ENCODE assay signal across 19 cellular contexts in the genomic region with DNA sequence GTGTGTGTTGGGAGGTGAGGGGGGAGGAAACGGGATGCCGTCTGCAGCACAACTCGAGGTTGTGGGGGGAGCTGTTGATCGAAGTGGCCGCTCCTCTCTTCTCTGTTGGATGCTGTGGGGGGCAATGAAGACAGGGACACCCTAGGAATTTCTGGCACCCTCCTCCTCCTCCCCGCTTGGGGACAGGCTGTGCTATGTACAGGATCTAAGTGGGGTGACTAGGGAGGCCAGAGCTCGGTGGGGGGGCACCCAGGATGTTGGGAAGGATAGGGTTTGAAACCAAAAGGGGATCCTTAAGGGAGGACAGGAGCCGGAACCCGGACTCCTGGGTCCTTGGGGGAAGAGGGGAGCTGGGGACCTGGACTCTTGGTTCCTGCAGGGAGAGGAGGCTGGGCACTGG. TPM values are rescaled to one million over a fixed set of nuclear protein-coding genes. Genes with fewer than 3 reads are reported as not detected.
DNase-seq lines count a peak whose midpoint lies in the region; ATAC-seq and TF ChIP-seq lines count a peak whose summit lies in the region.
"Had no signal": no experiment of that assay in that cellular context is flagged by ENCODE, and none has a peak within 500 bp of the region (broad histone marks: within the 10 kb centered on the region; RNA-seq: fewer than 3 reads in every experiment).

No MANE protein-coding gene starts in this region.

- peak; percentile 25 for DNase-seq in GM10266 (ENCODE audit: extremely low spot score)
- no peak for DNase-seq in Panc1 (ENCODE audit: low read depth, low spot score)
- DNase-seq in endothelial cell (ENCODE audit: low spot score) = no peak
- DNase-seq in DMS153 treated with DMSO at 0.1 percent for 48 hours (lab: John Stamatoyannopoulos, UW; ENCODE audit: unreplicated experiment) = no peak
- DNase-seq in activated CD4-positive, alpha-beta T cell treated with anti-CD3 and anti-CD28 coated beads, Interleukin-2, amount 10 ng/mL, durations not matched to agents 7 days and 5 days = no peak
- DNase-seq: activated CD8-positive, alpha-beta memory T cell treated with anti-CD3 and anti-CD28 coated beads for 24 hours; activated naive CD8-positive, alpha-beta T cell treated with anti-CD3 and anti-CD28 coated beads, Interleukin-2, amount 50 U/mL, for 24 hours; C1 segment of cervical spinal cord; DMS 273 treated with DMSO at 0.1 percent for 48 hours; NCI-H2227 treated with DMSO at 0.1 percent for 48 hours; RPMI8226; spleen; stimulated activated CD8-positive, alpha-beta memory T cell treated with anti-CD3 and anti-CD28 coated beads, Interleukin-4, amount 100 ng/mL, for 48 hours had no signal

- peak overlapping the region; percentile 72 for H3K4me2 ChIP-seq in parathyroid adenoma (ENCODE audit: low read length)

- H3K36me3 ChIP-seq in Panc1 (ENCODE audit: control insufficient read depth, insufficient read depth, low read length) (peaks cover 7% of the 10 kb centered on the region; the same call in 1 of the 2 replicates), parathyroid adenoma (ENCODE audit: control insufficient read depth, insufficient read depth, low read length) (no peaks in the 10 kb centered on the region)
- H3K36me3 ChIP-seq: cardiac muscle cell, prostate gland, spleen had no signal

- no peaks in the 10 kb centered on the region for H3K27me3 ChIP-seq in Panc1 (ENCODE audit: control insufficient read depth, insufficient read depth, low read length)
- no peaks in the 10 kb centered on the region for H3K27me3 ChIP-seq in parathyroid adenoma (ENCODE audit: control insufficient read depth, insufficient read depth, low read length)

- no peaks in the 10 kb centered on the region for H3K9me3 ChIP-seq in Panc1 (ENCODE audit: control insufficient read depth, insufficient read depth, low read depth, low read length)
- no peaks in the 10 kb centered on the region for H3K9me3 ChIP-seq in parathyroid adenoma (ENCODE audit: control insufficient read depth, low read length)
- H3K9me3 ChIP-seq: prostate gland had no signal

- BruUV-seq in Panc1 (replicated peaks; lab: Mats Ljungman, UMichigan) = no TSS peak

- CTCF ChIA-PET in Panc1 (lab: Charles Lee) = interaction anchor here (0.6 kb wide), 1 partner anchor 8 kb away, joined by 3 read pairs; no protein-coding TSS in a partner anchor
- CTCF ChIA-PET in activated CD4-positive, alpha-beta T cell treated with anti-CD3 and anti-CD28 coated beads, Interleukin-2, amount 10 ng/mL, durations not matched to agents 7 days and 5 days (lab: Charles Lee) = no interaction called here

- H3K9ac ChIP-seq in parathyroid adenoma = no peak overlapping the region

- H3K27me3 Mint-ChIP-seq in endothelial cell (ENCODE audit: unreplicated experiment) = peaks cover 33% of the 10 kb centered on the region
- H3K27me3 Mint-ChIP-seq in activated CD4-positive, alpha-beta T cell treated with anti-CD3 and anti-CD28 coated beads, Interleukin-2, amount 10 ng/mL, durations not matched to agents 7 days and 5 days = peaks cover 55% of the 10 kb centered on the region

- H3K36me3 Mint-ChIP-seq in endothelial cell (ENCODE audit: low read depth, unreplicated experiment) = peaks cover 3% of the 10 kb centered on the region
- peaks cover 3% of the 10 kb centered on the region for H3K36me3 Mint-ChIP-seq in activated CD4-positive, alpha-beta T cell treated with anti-CD3 and anti-CD28 coated beads, Interleukin-2, amount 10 ng/mL, durations not matched to agents 7 days and 5 days (ENCODE audit: low read depth)

- no peaks in the 10 kb centered on the region for H3K9me3 Mint-ChIP-seq in endothelial cell (ENCODE audit: unreplicated experiment)
- H3K9me3 Mint-ChIP-seq in activated CD4-positive, alpha-beta T cell treated with anti-CD3 and anti-CD28 coated beads, Interleukin-2, amount 10 ng/mL, durations not matched to agents 7 days and 5 days = no peaks in the 10 kb centered on the region

- H3K4me1 ChIP-seq in Panc1 (ENCODE audit: control insufficient read depth, insufficient read depth, low read length) (peaks cover 33% of the 10 kb centered on the region), parathyroid adenoma (no peaks in the 10 kb centered on the region)
- H3K4me1 ChIP-seq: prostate gland had no signal

- H3K4me3 Mint-ChIP-seq in endothelial cell (ENCODE audit: unreplicated experiment) = peak overlapping the region; percentile 65
- H3K4me3 Mint-ChIP-seq in activated CD4-positive, alpha-beta T cell treated with anti-CD3 and anti-CD28 coated beads, Interleukin-2, amount 10 ng/mL, durations not matched to agents 7 days and 5 days = no peak overlapping the region
- H3K4me3 Mint-ChIP-seq: activated naive CD8-positive, alpha-beta T cell treated with anti-CD3 and anti-CD28 coated beads, Interleukin-2, amount 50 U/mL, for 24 hours had no signal

- in situ Hi-C loops in Panc1 (cut with HindIII; ENCODE audit: low pct_unique_long_range_greater_than_20kb, low sequenced_read_pairs) = no loop called here

- peaks cover 5% of the 10 kb centered on the region for H3K79me2 ChIP-seq in parathyroid adenoma

- peaks cover 33% of the 10 kb centered on the region for H3K4me1 Mint-ChIP-seq in endothelial cell (ENCODE audit: unreplicated experiment)
- peaks cover 39% of the 10 kb centered on the region for H3K4me1 Mint-ChIP-seq in activated CD4-positive, alpha-beta T cell treated with anti-CD3 and anti-CD28 coated beads, Interleukin-2, amount 10 ng/mL, durations not matched to agents 7 days and 5 days

- POLR2A ChIA-PET in Panc1 (lab: Charles Lee) = interaction anchor here (0.6 kb wide), 1 partner anchor 87 kb away, joined by 6 read pairs; no protein-coding TSS in a partner anchor
- POLR2A ChIA-PET in activated CD4-positive, alpha-beta T cell treated with anti-CD3 and anti-CD28 coated beads, Interleukin-2, amount 10 ng/mL, durations not matched to agents 7 days and 5 days (lab: Charles Lee) = no interaction called here

- peak overlapping the region; percentile 39 to 67; a peak in 3 of 4 replicates for H3K4me3 ChIP-seq in Panc1 (ENCODE audit: low read depth in 2 of 2, low read length in 2 of 2)
- no peak overlapping the region for H3K4me3 ChIP-seq in parathyroid adenoma (ENCODE audit: low read depth, low read length)
- H3K4me3 ChIP-seq: cardiac muscle cell, prostate gland had no signal

- H2AFZ ChIP-seq in parathyroid adenoma = no peak overlapping the region

- TF ChIP-seq CTCF in GM10266 (IDR thresholded peaks at IDR 0.05; ENCODE audit: control insufficient read depth, insufficient read depth, low read depth, missing control alignments) (no peak), Panc1 (IDR thresholded peaks at IDR 0.05) (no peak), endothelial cell (IDR thresholded peaks at IDR 0.05; ENCODE audit: unreplicated experiment) (no peak), parathyroid adenoma (IDR thresholded peaks at IDR 0.05) (no peak)

- H3K27ac ChIP-seq in Panc1 (ENCODE audit: low read length) (peak overlapping the region; percentile 48; the same call in 1 of the 2 replicates), parathyroid adenoma (no peak overlapping the region)
- H3K27ac ChIP-seq: cardiac muscle cell, prostate gland, spleen had no signal

- no peak for ATAC-seq in Panc1
- no peak for ATAC-seq in GM19467 (IDR thresholded peaks at IDR 0.05; ENCODE audit: unreplicated experiment)
- ATAC-seq: activated naive CD8-positive, alpha-beta T cell treated with anti-CD3 and anti-CD28 coated beads, Interleukin-2, amount 50 U/mL, for 24 hours; esophagus mucosa had no signal

- intact Hi-C loops in Panc1 (cut with micrococcal nuclease; ENCODE audit: unreplicated experiment) = no loop called here

- no peak overlapping the region for H3K27ac Mint-ChIP-seq in endothelial cell (ENCODE audit: unreplicated experiment)
- H3K27ac Mint-ChIP-seq in activated CD4-positive, alpha-beta T cell treated with anti-CD3 and anti-CD28 coated beads, Interleukin-2, amount 10 ng/mL, durations not matched to agents 7 days and 5 days = no peak overlapping the region
- H3K27ac Mint-ChIP-seq: activated naive CD8-positive, alpha-beta T cell treated with anti-CD3 and anti-CD28 coated beads, Interleukin-2, amount 50 U/mL, for 24 hours had no signal

RNA-seq across cellular contexts. Expression of gene GRIN2D, which starts 2.0 kb away (rescaled TPM):
- 6.2 TPM for total RNA-seq in Panc1 (2021; ENCODE audit: unreplicated experiment)
- polyA plus RNA-seq in Panc1 (2012; ENCODE audit: insufficient read length) = 8.3 TPM
- 25.2 TPM for total RNA-seq in endothelial cell (ENCODE audit: unreplicated experiment)
- total RNA-seq in activated CD4-positive, alpha-beta T cell treated with anti-CD3 and anti-CD28 coated beads, Interleukin-2, amount 10 ng/mL, durations not matched to agents 7 days and 5 days = under 1 TPM; 0.04 to 0.20 TPM

RNA-seq across cellular contexts. Expression of gene KDELR1, which starts 4.1 kb away (rescaled TPM):
- total RNA-seq in Panc1 (2021; ENCODE audit: unreplicated experiment) = 111 TPM
- polyA plus RNA-seq in Panc1 (2012; ENCODE audit: insufficient read length) = 113 TPM
- 325 TPM for total RNA-seq in endothelial cell (ENCODE audit: unreplicated experiment)
- 10 to 100 TPM; 69.6 to 81.6 TPM for total RNA-seq in activated CD4-positive, alpha-beta T cell treated with anti-CD3 and anti-CD28 coated beads, Interleukin-2, amount 10 ng/mL, durations not matched to agents 7 days and 5 days

RNA-seq across cellular contexts. Expression of gene SYNGR4, which starts 31.3 kb away (rescaled TPM):
- 0.39 TPM for total RNA-seq in Panc1 (2021; ENCODE audit: unreplicated experiment)
- polyA plus RNA-seq in Panc1 (2012; ENCODE audit: insufficient read length) = 1.0 TPM
- total RNA-seq in endothelial cell (ENCODE audit: unreplicated experiment) = not detected
- not detected for total RNA-seq in activated CD4-positive, alpha-beta T cell treated with anti-CD3 and anti-CD28 coated beads, Interleukin-2, amount 10 ng/mL, durations not matched to agents 7 days and 5 days
- total RNA-seq: esophagus mucosa, spleen, temporal lobe had no signal
- polyA plus RNA-seq: cardiac muscle cell had no signal

RNA-seq across cellular contexts. Expression of gene TMEM143, which starts 31.8 kb away (rescaled TPM):
- total RNA-seq in Panc1 (2021; ENCODE audit: unreplicated experiment) (6.6 TPM), endothelial cell (ENCODE audit: unreplicated experiment) (8.5 TPM)
- 6.2 TPM for polyA plus RNA-seq in Panc1 (2012; ENCODE audit: insufficient read length)
- 10 to 100 TPM; 19.0 to 21.7 TPM for total RNA-seq in activated CD4-positive, alpha-beta T cell treated with anti-CD3 and anti-CD28 coated beads, Interleukin-2, amount 10 ng/mL, durations not matched to agents 7 days and 5 days

RNA-seq across cellular contexts. Expression of gene GRWD1, which starts 50.3 kb away (rescaled TPM):
- total RNA-seq in Panc1 (2021; ENCODE audit: unreplicated experiment) (56.7 TPM), endothelial cell (ENCODE audit: unreplicated experiment) (38.4 TPM)
- 41.4 TPM for polyA plus RNA-seq in Panc1 (2012; ENCODE audit: insufficient read length)
- total RNA-seq in activated CD4-positive, alpha-beta T cell treated with anti-CD3 and anti-CD28 coated beads, Interleukin-2, amount 10 ng/mL, durations not matched to agents 7 days and 5 days = 10 to 100 TPM; 31.0 to 35.2 TPM
